20 cellular contexts compared by ENCODE assay signal in genomic region chr14:74947353-74948227, GRCh38. TPM values are rescaled to one million over a fixed set of nuclear protein-coding genes. Genes with fewer than 3 reads are reported as not detected.
"Had no signal": no experiment of that assay in that cellular context is flagged by ENCODE, and none has a peak within 500 bp of the region (broad histone marks: within the 10 kb centered on the region; RNA-seq: fewer than 3 reads in every experiment).

No MANE protein-coding gene starts in this region.

- H3K27ac Mint-ChIP-seq: WTC11 had no signal

- H3K9me3 Mint-ChIP-seq: activated naive CD4-positive, alpha-beta T cell treated with anti-CD3 and anti-CD28 coated beads, Interleukin-2, amount 50 U/mL, for 72 hours; central memory CD8-positive, alpha-beta T cell; neural progenitor cell; WTC11 had no signal

- H3K4me3 ChIP-seq: neural progenitor cell had no signal

- FAIRE-seq: islet of Langerhans had no signal

- DNase-seq: activated CD4-positive, alpha-beta T cell treated with anti-CD3 and anti-CD28 coated beads for 48 hours; activated CD8-positive, alpha-beta memory T cell treated with anti-CD3 and anti-CD28 coated beads, Interleukin-2, amount 50 U/mL, for 4 hours; activated CD8-positive, alpha-beta T cell treated with anti-CD3 and anti-CD28 coated beads, Interleukin-2, amount 10 ng/mL, durations not matched to agents 7 days and 5 days; activated gamma-delta T cell; activated T-cell treated with anti-CD3 and anti-CD28 coated beads, Interleukin-2, amount 50 U/mL, for 48 hours; cortex of kidney; effector CD8-positive, alpha-beta T cell; naive B cell; stimulated activated CD4-positive, alpha-beta T cell treated with anti-CD3 and anti-CD28 coated beads, Interleukin-2, amount 100 ng/mL, for 48 hours; stimulated activated naive CD4-positive, alpha-beta T cell; T-helper 2 cell; trophoblast cell had no signal

- H3K27ac ChIP-seq: neural progenitor cell, parathyroid adenoma had no signal

- H3K79me2 ChIP-seq: parathyroid adenoma had no signal

- H3K4me3 Mint-ChIP-seq: activated CD8-positive, alpha-beta T cell treated with anti-CD3 and anti-CD28 coated beads, Interleukin-2, amount 10 ng/mL, durations not matched to agents 7 days and 5 days; central memory CD8-positive, alpha-beta T cell; neural progenitor cell; WTC11 had no signal

- H3K4me2 ChIP-seq: neural progenitor cell had no signal

- H3K36me3 ChIP-seq: neural progenitor cell had no signal

- H2AFZ ChIP-seq: parathyroid adenoma had no signal

- H3K36me3 Mint-ChIP-seq: activated naive CD4-positive, alpha-beta T cell treated with anti-CD3 and anti-CD28 coated beads, Interleukin-2, amount 50 U/mL, for 72 hours; naive B cell; neural progenitor cell; WTC11 had no signal

- H3K27me3 ChIP-seq: neural progenitor cell had no signal

- ATAC-seq: activated CD8-positive, alpha-beta T cell treated with anti-CD3 and anti-CD28 coated beads, Interleukin-2, amount 10 ng/mL, durations not matched to agents 7 days and 5 days; activated naive CD4-positive, alpha-beta T cell treated with anti-CD3 and anti-CD28 coated beads, Interleukin-2, amount 50 U/mL, for 72 hours; left lobe of liver had no signal

- H3K9ac ChIP-seq: neural progenitor cell, parathyroid adenoma had no signal

RNA-seq across cellular contexts. Expression of gene PGF, which starts 7.8 kb away (rescaled TPM):
- total RNA-seq: mononuclear cell had no signal
